In the genomic region with DNA sequence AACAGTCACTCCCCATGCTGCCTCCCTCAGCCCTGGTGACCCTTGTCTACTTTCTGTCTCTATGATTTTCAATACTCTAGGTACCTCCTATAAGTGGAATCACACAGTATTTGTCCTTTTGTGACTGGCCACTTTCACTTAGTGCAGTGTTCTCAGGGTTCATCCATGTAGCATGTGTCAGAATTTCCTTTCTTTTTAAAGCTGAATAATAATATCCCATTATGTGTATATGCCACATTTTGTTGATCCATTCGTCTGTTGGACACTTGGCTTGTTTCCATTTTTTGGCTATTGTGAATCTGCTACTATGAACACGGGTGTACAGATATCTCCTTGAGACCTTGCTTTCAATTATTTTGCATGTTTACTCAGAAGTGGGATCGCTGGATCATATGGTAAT, we compare ENCODE assay signal across 18 cellular contexts. TPM values are rescaled to one million over a fixed set of nuclear protein-coding genes. Genes with fewer than 3 reads are reported as not detected.
DNase-seq lines count a peak whose midpoint lies in the region; ATAC-seq and TF ChIP-seq lines count a peak whose summit lies in the region.
"Had no signal": no experiment of that assay in that cellular context is flagged by ENCODE, and none has a peak within 500 bp of the region (broad histone marks: within the 10 kb centered on the region; RNA-seq: fewer than 3 reads in every experiment).

No MANE protein-coding gene starts in this region.

- CTCF ChIA-PET in Panc1 (lab: Charles Lee) = interaction anchor here (0.7 kb wide), 1 partner anchor 8 kb away, joined by 3 read pairs; no protein-coding TSS in a partner anchor

- H3K4me3 ChIP-seq in Panc1 (ENCODE audit: low read depth in 2 of 2, low read length in 2 of 2) (no peak overlapping the region), muscle layer of colon (ENCODE audit: low read depth in 1 of 2, low read length in 2 of 2) (no peak overlapping the region), sigmoid colon (no peak overlapping the region), hepatocyte (no peak overlapping the region), foreskin fibroblast (ENCODE audit: low read depth in 1 of 2, low read length in 2 of 2) (no peak overlapping the region)
- H3K4me3 ChIP-seq: BLaER1 treated with 17β-estradiol and CSF1 and Interleukin-3, amounts not matched to agents 10 nM and 100 nM had no signal

- no peak for DNase-seq in Panc1 (ENCODE audit: low read depth, low spot score)
- peak; percentile 66 to 68 for DNase-seq in dermis microvascular lymphatic vessel endothelial cell (ENCODE audit: low read depth in 2 of 2)
- no peak for DNase-seq in sigmoid colon
- DNase-seq in hepatocyte (ENCODE audit: low spot score) = no peak
- no peak for DNase-seq in head of caudate nucleus
- DNase-seq in foreskin fibroblast = no peak
- DNase-seq in ureter (ENCODE audit: low spot score) = no peak
- DNase-seq: 8988T; Calu3; CD8-positive, alpha-beta T cell; DMS79 treated with DMSO at 0.1 percent for 48 hours; GF-D8; H9 had no signal

- no peak overlapping the region for H3K4me2 ChIP-seq in hepatocyte
- H3K4me2 ChIP-seq: BLaER1 treated with 17β-estradiol and CSF1 and Interleukin-3, amounts not matched to agents 10 nM and 100 nM had no signal

- no peak overlapping the region for H3K27ac ChIP-seq in Panc1 (ENCODE audit: low read length)
- peak overlapping the region; percentile 64 for H3K27ac ChIP-seq in muscle layer of colon (ENCODE audit: low read depth, low read length)
- peak overlapping the region in 3 of 4 donors; percentile 64 to 73 (median 67) for H3K27ac ChIP-seq in sigmoid colon
- no peak overlapping the region for H3K27ac ChIP-seq in hepatocyte
- H3K27ac ChIP-seq: BLaER1 treated with 17β-estradiol and CSF1 and Interleukin-3, amounts not matched to agents 10 nM and 100 nM had no signal

- TSS peak; percentile 4 for BruUV-seq in Panc1 (replicated peaks; lab: Mats Ljungman, UMichigan)

- POLR2A ChIA-PET in Panc1 (lab: Charles Lee) = no interaction called here

- intact Hi-C loops in Panc1 (cut with micrococcal nuclease; ENCODE audit: unreplicated experiment) = no loop called here
- intact Hi-C loops in sigmoid colon (cut with DNase I) = no loop called here
- intact Hi-C loops in head of caudate nucleus (cut with DNase I) = no loop called here

- H3K36me3 ChIP-seq in Panc1 (ENCODE audit: control insufficient read depth, insufficient read depth, low read length) = peaks cover 2% of the 10 kb centered on the region; the same call in 1 of the 2 replicates
- H3K36me3 ChIP-seq in muscle layer of colon (ENCODE audit: insufficient read depth, low read length) = peaks cover 33% of the 10 kb centered on the region
- H3K36me3 ChIP-seq in sigmoid colon = peaks cover 23 to 63% (median 30%) of the 10 kb centered on the region in 4 donors
- H3K36me3 ChIP-seq in hepatocyte (replicated peaks; ENCODE audit: insufficient read depth, low read depth) = no peaks in the 10 kb centered on the region

- TF ChIP-seq CTCF in Panc1 (IDR thresholded peaks at IDR 0.05) = no peak
- TF ChIP-seq CTCF in sigmoid colon (IDR thresholded peaks at IDR 0.05) = no peak
- no peak for TF ChIP-seq CTCF in hepatocyte (IDR thresholded peaks at IDR 0.05; ENCODE audit: poor library complexity)
- no peak for TF ChIP-seq CTCF in foreskin fibroblast (IDR thresholded peaks at IDR 0.05; ENCODE audit: low read depth, low read length)

- no peaks in the 10 kb centered on the region for H3K79me2 ChIP-seq in hepatocyte

- no peak for TF ChIP-seq EP300 in sigmoid colon (IDR thresholded peaks at IDR 0.05)

- no peak for ATAC-seq in Panc1
- ATAC-seq: CD8-positive, alpha-beta T cell; HepG2 had no signal

- H3K9ac ChIP-seq in muscle layer of colon (ENCODE audit: low read length) = no peak overlapping the region
- H3K9ac ChIP-seq: BLaER1 treated with 17β-estradiol and CSF1 and Interleukin-3, amounts not matched to agents 10 nM and 100 nM had no signal

- H2AFZ ChIP-seq in hepatocyte = no peak overlapping the region

- in situ Hi-C loops in Panc1 (cut with HindIII; ENCODE audit: low pct_unique_long_range_greater_than_20kb, low sequenced_read_pairs) = no loop called here

- H3K27me3 ChIP-seq in Panc1 (ENCODE audit: control insufficient read depth, insufficient read depth, low read length) (no peaks in the 10 kb centered on the region), muscle layer of colon (ENCODE audit: control insufficient read depth in 1 of 2, insufficient read depth in 2 of 2, low read length in 2 of 2) (no peaks in the 10 kb centered on the region), sigmoid colon (no peaks in the 10 kb centered on the region), hepatocyte (no peaks in the 10 kb centered on the region)
- H3K27me3 ChIP-seq: BLaER1 treated with 17β-estradiol and CSF1 and Interleukin-3, amounts not matched to agents 10 nM and 100 nM had no signal

- no peaks in the 10 kb centered on the region for H3K9me2 ChIP-seq in hepatocyte (replicated peaks; ENCODE audit: insufficient read depth)

- no peaks in the 10 kb centered on the region for H3K4me1 ChIP-seq in Panc1 (ENCODE audit: control insufficient read depth, insufficient read depth, low read length)
- peaks cover 36% of the 10 kb centered on the region for H3K4me1 ChIP-seq in muscle layer of colon (ENCODE audit: insufficient read depth, low read length)
- H3K4me1 ChIP-seq in sigmoid colon = peaks cover 0 to 44% (median 38%) of the 10 kb centered on the region in 4 donors
- no peaks in the 10 kb centered on the region for H3K4me1 ChIP-seq in hepatocyte (ENCODE audit: insufficient read depth)

- no peak for TF ChIP-seq POLR2A in sigmoid colon (IDR thresholded peaks at IDR 0.05)

- H3K9me3 ChIP-seq in Panc1 (ENCODE audit: control insufficient read depth, insufficient read depth, low read depth, low read length) = no peaks in the 10 kb centered on the region
- H3K9me3 ChIP-seq in muscle layer of colon (ENCODE audit: low read length) = no peaks in the 10 kb centered on the region
- no peaks in the 10 kb centered on the region for H3K9me3 ChIP-seq in sigmoid colon
- no peaks in the 10 kb centered on the region for H3K9me3 ChIP-seq in hepatocyte (ENCODE audit: low read depth)
- H3K9me3 ChIP-seq: BLaER1 treated with 17β-estradiol and CSF1 and Interleukin-3, amounts not matched to agents 10 nM and 100 nM had no signal

- H4K20me1 ChIP-seq in hepatocyte (ENCODE audit: insufficient read depth, poor library complexity, severe bottlenecking) = no peaks in the 10 kb centered on the region

- 78 to 83% methylated on average over 3 of the region's 3 CpGs for WGBS in sigmoid colon, 2 donors
- 91% methylated on average over 3 of the region's 3 CpGs for WGBS in hepatocyte (ENCODE audit: low lambda C conversion rate, missing lambda C conversion rate)

RNA-seq across cellular contexts. Expression of gene PML, which starts 34.1 kb away (rescaled TPM):
- total RNA-seq in Panc1 (2021; ENCODE audit: unreplicated experiment) (52.2 TPM), dermis microvascular lymphatic vessel endothelial cell (28.9 and 62.2 TPM in 2 replicates), sigmoid colon (100 to 1,000 TPM in 1 of 4 donors, 10 to 100 TPM in 3; 43.3 to 129 (median 60.0) TPM), hepatocyte (9.7 and 15.7 TPM in 2 replicates), ureter (102 TPM)
- 52.7 TPM for polyA plus RNA-seq in Panc1 (2012; ENCODE audit: insufficient read length)
- polyA plus RNA-seq in sigmoid colon (10 to 100 TPM in 1 of 3 donors, 1 to 10 TPM in 2; 9.6 to 36.4 (median 9.7) TPM), hepatocyte (29.9 and 38.8 TPM in 2 replicates)

RNA-seq across cellular contexts. Expression of gene STOML1, which starts 36.6 kb away (rescaled TPM):
- total RNA-seq in Panc1 (2021; ENCODE audit: unreplicated experiment) = 6.9 TPM
- polyA plus RNA-seq in Panc1 (2012; ENCODE audit: insufficient read length) = 8.7 TPM
- 8.6 and 13.7 TPM in 2 replicates for total RNA-seq in dermis microvascular lymphatic vessel endothelial cell
- 10 to 100 TPM in 3 of 4 donors, 1 to 10 TPM in 1; 10.0 to 17.8 (median 13.8) TPM for total RNA-seq in sigmoid colon
- polyA plus RNA-seq in sigmoid colon = 10 to 100 TPM in 1 of 3 donors, 1 to 10 TPM in 2; 3.5 to 18.5 (median 4.2) TPM
- total RNA-seq in hepatocyte = 10.3 and 14.2 TPM in 2 replicates
- 19.8 and 21.0 TPM in 2 replicates for polyA plus RNA-seq in hepatocyte
- total RNA-seq in ureter = 15.0 TPM

RNA-seq across cellular contexts. Expression of gene GOLGA6A, which starts 53.7 kb away (rescaled TPM):
- total RNA-seq in Panc1 (2021; ENCODE audit: unreplicated experiment) = 0.05 TPM
- not detected for polyA plus RNA-seq in Panc1 (2012; ENCODE audit: insufficient read length)
- not detected in 2 replicates for total RNA-seq in dermis microvascular lymphatic vessel endothelial cell
- total RNA-seq in sigmoid colon = not detected
- polyA plus RNA-seq in sigmoid colon = not detected
- not detected in 2 replicates for total RNA-seq in hepatocyte
- polyA plus RNA-seq in hepatocyte = not detected in 2 replicates
- not detected for total RNA-seq in ureter
- total RNA-seq: A673; Calu3; CD8-positive, alpha-beta T cell had no signal
- polyA plus RNA-seq: AG04450 had no signal

Comparison
In these comparisons a context has a peak if more than half of its experiments do, and no peak if none do; other contexts are left out.
1. DNase-seq: peak in dermis microvascular lymphatic vessel endothelial cell (2 of 2); none in Panc1 (single experiment), sigmoid colon (single experiment), hepatocyte (single experiment), head of caudate nucleus (0 of 42), foreskin fibroblast (0 of 2) and ureter (single experiment).
2. H3K27ac ChIP-seq: peak in muscle layer of colon (single experiment) and sigmoid colon (3 of 4); none in Panc1 (single experiment) and hepatocyte (single experiment).